In the genomic region with DNA sequence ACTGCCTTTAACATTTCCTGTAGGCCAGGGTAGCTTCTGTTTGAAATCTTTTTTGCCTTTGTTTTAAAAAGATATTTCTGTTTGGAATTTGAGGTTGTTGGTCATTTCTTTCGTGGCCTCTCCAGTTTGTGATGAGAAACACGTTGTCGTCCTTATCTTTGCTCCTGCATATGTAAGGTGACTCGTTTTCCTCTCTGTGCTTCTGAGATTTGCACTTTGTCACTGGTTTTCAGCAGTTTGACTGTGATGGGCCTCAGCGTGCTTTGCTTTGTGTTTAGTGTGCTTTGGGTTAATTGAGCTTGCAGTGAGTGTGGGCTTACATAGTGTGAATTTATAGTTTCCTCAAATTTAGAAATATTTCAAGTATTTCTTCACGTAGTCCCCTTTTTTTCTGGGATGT, we compare ENCODE assay signal across 1 cellular context.
TF ChIP-seq lines count a peak whose summit lies in the region.

No MANE protein-coding gene starts in this region.

TF ChIP-seq in H1, 55 proteins besides CTCF, POLR2A, EP300 and RAD21:
- TF ChIP-seq SP1 (IDR thresholded peaks at IDR 0.05; ENCODE audit: low read depth, low read length) (no peak), JUN (IDR thresholded peaks at IDR 0.05; ENCODE audit: low read depth, low read length) (no peak), SAP30 (IDR thresholded peaks at IDR 0.05; ENCODE audit: insufficient read depth, insufficient replicate concordance, low read length) (no peak), SP2 (IDR thresholded peaks at IDR 0.05; ENCODE audit: low read length) (no peak), HDAC2 (IDR thresholded peaks at IDR 0.05; ENCODE audit: borderline replicate concordance in 1 of 2, low read depth in 2 of 2, low read length in 2 of 2) (no peak), EGR1 (IDR thresholded peaks at IDR 0.05; ENCODE audit: borderline replicate concordance, low read depth, low read length) (no peak), FOSL1 (IDR thresholded peaks at IDR 0.05; ENCODE audit: insufficient read depth, low read depth, low read length) (no peak), KDM5A (IDR thresholded peaks at IDR 0.05; ENCODE audit: low read length) (no peak), TAF7 (optimal IDR thresholded peaks at IDR 0.05; ENCODE audit: borderline replicate concordance, low read depth, low read length) (no peak)
- TF ChIP-seq, protein P1, sequence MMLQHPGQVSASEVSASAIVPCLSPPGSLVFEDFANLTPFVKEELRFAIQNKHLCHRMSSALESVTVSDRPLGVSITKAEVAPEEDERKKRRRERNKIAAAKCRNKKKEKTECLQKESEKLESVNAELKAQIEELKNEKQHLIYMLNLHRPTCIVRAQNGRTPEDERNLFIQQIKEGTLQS (IDR thresholded peaks at IDR 0.05; ENCODE audit: insufficient read depth, low read depth, low read length) = no peak
